21 cellular contexts compared by ENCODE assay signal in genomic region chr17:17813725-17814095, GRCh38. TPM values are rescaled to one million over a fixed set of nuclear protein-coding genes. Genes with fewer than 3 reads are reported as not detected.
A peak's percentile ranks its signal among the peaks of the same experiment; 100 is the strongest.
DNase-seq lines count a peak whose midpoint lies in the region; ATAC-seq and TF ChIP-seq lines count a peak whose summit lies in the region.
"Had no signal": no experiment of that assay in that cellular context is flagged by ENCODE, and none has a peak within 500 bp of the region (broad histone marks: within the 10 kb centered on the region; RNA-seq: fewer than 3 reads in every experiment).

No MANE protein-coding gene starts in this region.

- H3K4me3 Mint-ChIP-seq in natural killer cell: no peak overlapping the region
- H3K4me3 Mint-ChIP-seq: B cell, HFFc6 had no signal

- WGBS in prostate gland: 81% methylated on average over 8 of the region's 16 CpGs

- peak overlapping the region; percentile 85 for H3K27ac ChIP-seq in left ventricle myocardium inferior (replicated peaks)
- H3K27ac ChIP-seq in angular gyrus (ENCODE audit: low read depth, low read length): peak overlapping the region; percentile 85
- peak overlapping the region; percentile 80 to 94 for H3K27ac ChIP-seq in prostate gland
- H3K27ac ChIP-seq: SJSA1 had no signal

- DNase-seq in left ventricle myocardium inferior: no peak
- DNase-seq in left cardiac atrium: no peak
- DNase-seq in prostate gland (ENCODE audit: low spot score): no peak
- DNase-seq in natural killer cell: no peak
- DNase-seq in Right ventricle myocardium inferior (ENCODE audit: missing footprints): no peak
- DNase-seq: EL; GF-D8; HFFc6; KG1; NCI-H1092 treated with DMSO at 0.1 percent for 48 hours; NCI-H1436 treated with DMSO at 0.1 percent for 48 hours; NCI-H1930; NCI-H226; NCI-H510A treated with DMSO at 0.1 percent for 48 hours; NCI-H774; NK-92 treated with Interleukin-12 subunit alpha and Interleukin-12 subunit beta, amount 100 ng/mL, for 24 hours had no signal

- ATAC-seq in left cardiac atrium (no peak), natural killer cell (no peak), GM18867 (IDR thresholded peaks at IDR 0.05; ENCODE audit: unreplicated experiment) (no peak), Right ventricle myocardium inferior (no peak)
- ATAC-seq: Panc1 had no signal

- no peaks in the 10 kb centered on the region for H3K27me3 Mint-ChIP-seq in natural killer cell (ENCODE audit: low read depth in 2 of 2)
- H3K27me3 Mint-ChIP-seq: B cell had no signal

- H3K4me3 ChIP-seq in left ventricle myocardium inferior (no peak overlapping the region), prostate gland (no peak overlapping the region)
- H3K4me3 ChIP-seq: SJSA1 had no signal

- H3K36me3 ChIP-seq in left ventricle myocardium inferior (peaks cover 54% of the 10 kb centered on the region), prostate gland (peaks cover 3 to 12% of the 10 kb centered on the region in 2 donors)

- TF ChIP-seq CTCF in left ventricle myocardium inferior (IDR thresholded peaks at IDR 0.05; ENCODE audit: borderline replicate concordance) (no peak), prostate gland (IDR thresholded peaks at IDR 0.05) (no peak), natural killer cell (IDR thresholded peaks at IDR 0.05) (no peak)

- H3K9me3 ChIP-seq in left ventricle myocardium inferior (replicated peaks) (no peaks in the 10 kb centered on the region), prostate gland (no peaks in the 10 kb centered on the region)
- H3K9me3 ChIP-seq: SJSA1 had no signal

- peaks cover 95% of the 10 kb centered on the region for H3K4me1 ChIP-seq in left ventricle myocardium inferior
- H3K4me1 ChIP-seq in prostate gland (replicated peaks): peaks cover 37% of the 10 kb centered on the region

- no peak overlapping the region for H3K27ac Mint-ChIP-seq in natural killer cell
- H3K27ac Mint-ChIP-seq: B cell, HFFc6 had no signal

- peaks cover 4 to 22% of the 10 kb centered on the region in 2 donors for H3K4me1 Mint-ChIP-seq in natural killer cell

- no peaks in the 10 kb centered on the region for H3K9me3 Mint-ChIP-seq in natural killer cell
- H3K9me3 Mint-ChIP-seq: HFFc6 had no signal

- H3K27me3 ChIP-seq in left ventricle myocardium inferior (ENCODE audit: low read depth) (no peaks in the 10 kb centered on the region), prostate gland (replicated peaks; ENCODE audit: insufficient read depth) (no peaks in the 10 kb centered on the region)
- H3K27me3 ChIP-seq: SJSA1 had no signal

- intact Hi-C loops in left ventricle myocardium inferior (cut with micrococcal nuclease): loop anchor here (2.0 to 5.0 kb wide), 2 partner anchors 47 to 104 kb away; no protein-coding TSS in a partner anchor
- intact Hi-C loops in left cardiac atrium (cut with DNase I): loop anchor here (2.0 to 10.0 kb wide), 3 partner anchors 45 to 221 kb away; partner anchors contain the start of genes ATPAF2 (in 1 of the 2) and GID4 (in 1 of the 2)
- intact Hi-C loops in prostate gland (cut with DNase I): loop anchor here (2.0 to 10.0 kb wide), 2 partner anchors 47 to 221 kb away; partner anchors contain the start of genes ATPAF2 and GID4
- intact Hi-C loops in natural killer cell (cut with micrococcal nuclease): no loop called here
- intact Hi-C loops in Right ventricle myocardium inferior (cut with DNase I): loop anchor here (2.0 kb wide), 1 partner anchor 105 kb away; no protein-coding TSS in a partner anchor

- no peak for TF ChIP-seq POLR2A in prostate gland (IDR thresholded peaks at IDR 0.05)

- no peaks in the 10 kb centered on the region for H3K36me3 Mint-ChIP-seq in natural killer cell

RNA-seq across cellular contexts. Expression of gene SREBF1, which starts 23.1 kb away (rescaled TPM):
- total RNA-seq in left ventricle myocardium inferior: 10.2 TPM
- total RNA-seq in left cardiac atrium: 10 to 100 TPM; 28.7 to 56.9 TPM
- 100 to 1,000 TPM; 134 to 299 TPM for total RNA-seq in prostate gland
- 100 to 1,000 TPM in 2 of 3 donors, 10 to 100 TPM in 1; 80.7 to 208 (median 119) TPM for total RNA-seq in natural killer cell
- total RNA-seq in Right ventricle myocardium inferior: 18.9 TPM
